In genomic region chr1:206580438-206581113, GRCh38 we compare ENCODE assay signal across 11 cellular contexts. TPM values are rescaled to one million over a fixed set of nuclear protein-coding genes. Genes with fewer than 3 reads are reported as not detected.
DNase-seq lines count a peak whose midpoint lies in the region; ATAC-seq and TF ChIP-seq lines count a peak whose summit lies in the region.
"Had no signal": no experiment of that assay in that cellular context is flagged by ENCODE, and none has a peak within 500 bp of the region (broad histone marks: within the 10 kb centered on the region; RNA-seq: fewer than 3 reads in every experiment).

No MANE protein-coding gene starts in this region.

- BruUV-seq in Calu3 (replicated peaks; lab: Mats Ljungman, UMichigan): no TSS peak

- peak overlapping the region; percentile 86 for H3K27ac ChIP-seq in CD4-positive, CD25-positive, alpha-beta regulatory T cell (ENCODE audit: insufficient read depth, low read length, poor library complexity, severe bottlenecking)

- CTCF ChIA-PET in Calu3 (lab: Charles Lee): no interaction called here

- H3K4me1 ChIP-seq in CD4-positive, CD25-positive, alpha-beta regulatory T cell (ENCODE audit: control insufficient read depth, insufficient read depth, low read length, poor library complexity, severe bottlenecking): peaks cover 83% of the 10 kb centered on the region

- ATAC-seq in CD4-positive, CD25-positive, alpha-beta regulatory T cell (ENCODE audit: low read depth in 2 of 2): no peak
- ATAC-seq in GM21825 (IDR thresholded peaks at IDR 0.05; ENCODE audit: unreplicated experiment) (peak; percentile 2), natural killer cell (peak in 2 of 3 donors; percentile 3 to 16)
- ATAC-seq in activated naive CD4-positive, alpha-beta T cell treated with anti-CD3 and anti-CD28 coated beads, Interleukin-2, amount 50 U/mL, for 72 hours: peak in 1 of 2 donors; percentile 30

- peaks cover 50% of the 10 kb centered on the region for H3K36me3 ChIP-seq in CD4-positive, CD25-positive, alpha-beta regulatory T cell (ENCODE audit: control insufficient read depth, insufficient read depth, low read length)

- H3K9me3 Mint-ChIP-seq in CD4-positive, CD25-positive, alpha-beta regulatory T cell: no peaks in the 10 kb centered on the region
- H3K9me3 Mint-ChIP-seq in activated naive CD4-positive, alpha-beta T cell treated with anti-CD3 and anti-CD28 coated beads, Interleukin-2, amount 50 U/mL, for 72 hours: no peaks in the 10 kb centered on the region
- H3K9me3 Mint-ChIP-seq in natural killer cell: no peaks in the 10 kb centered on the region
- no peaks in the 10 kb centered on the region for H3K9me3 Mint-ChIP-seq in Calu3 (ENCODE audit: low read depth, unreplicated experiment)

- peak overlapping the region; percentile 68 to 90 (median 78) for H3K4me3 Mint-ChIP-seq in CD4-positive, CD25-positive, alpha-beta regulatory T cell
- peak overlapping the region; percentile 94 for H3K4me3 Mint-ChIP-seq in natural killer cell
- H3K4me3 Mint-ChIP-seq in Calu3 (ENCODE audit: low read depth, unreplicated experiment): no peak overlapping the region

- peak overlapping the region; percentile 89 to 100 (median 93) for H3K27ac Mint-ChIP-seq in CD4-positive, CD25-positive, alpha-beta regulatory T cell
- peak overlapping the region; percentile 100 for H3K27ac Mint-ChIP-seq in activated naive CD4-positive, alpha-beta T cell treated with anti-CD3 and anti-CD28 coated beads, Interleukin-2, amount 50 U/mL, for 72 hours
- H3K27ac Mint-ChIP-seq in natural killer cell (peak overlapping the region; percentile 90 to 100), Calu3 (ENCODE audit: unreplicated experiment) (no peak overlapping the region)

- H3K27me3 Mint-ChIP-seq in CD4-positive, CD25-positive, alpha-beta regulatory T cell: no peaks in the 10 kb centered on the region
- H3K27me3 Mint-ChIP-seq in natural killer cell (ENCODE audit: low read depth in 2 of 2) (no peaks in the 10 kb centered on the region), Calu3 (ENCODE audit: unreplicated experiment) (peaks cover 11% of the 10 kb centered on the region)

- DNase-seq in CD4-positive, CD25-positive, alpha-beta regulatory T cell: no peak
- DNase-seq in activated naive CD4-positive, alpha-beta T cell treated with anti-CD3 and anti-CD28 coated beads, Interleukin-2, amount 50 U/mL, for 72 hours (ENCODE audit: low spot score in 2 of 2): no peak
- no peak for DNase-seq in natural killer cell
- no peak for DNase-seq in NCI-H2107 (lab: John Stamatoyannopoulos, UW)
- no peak for DNase-seq in DMS79 (lab: John Stamatoyannopoulos, UW)
- DNase-seq in Calu3: no peak
- DNase-seq in NCI-H2196 treated with DMSO at 0.1 percent for 48 hours (lab: John Stamatoyannopoulos, UW; ENCODE audit: unreplicated experiment): no peak
- DNase-seq: amniotic stem cell, COR-L47, NCI-H82 had no signal

- TF ChIP-seq CTCF in natural killer cell (IDR thresholded peaks at IDR 0.05) (no peak), Calu3 (IDR thresholded peaks at IDR 0.05; ENCODE audit: unreplicated experiment) (no peak)

- no peaks in the 10 kb centered on the region for H3K9me3 ChIP-seq in CD4-positive, CD25-positive, alpha-beta regulatory T cell (ENCODE audit: control insufficient read depth in 2 of 2, low read length in 2 of 2)

- H3K27me3 ChIP-seq in CD4-positive, CD25-positive, alpha-beta regulatory T cell (ENCODE audit: control insufficient read depth, insufficient read depth, low read length): no peaks in the 10 kb centered on the region

- H3K4me1 Mint-ChIP-seq in CD4-positive, CD25-positive, alpha-beta regulatory T cell: peaks cover 20 to 93% (median 75%) of the 10 kb centered on the region in 4 donors
- H3K4me1 Mint-ChIP-seq in natural killer cell (peaks cover 88 to 90% of the 10 kb centered on the region in 2 donors), Calu3 (ENCODE audit: low read depth, unreplicated experiment) (no peaks in the 10 kb centered on the region)

- peak overlapping the region; percentile 69 for H3K4me3 ChIP-seq in CD4-positive, CD25-positive, alpha-beta regulatory T cell (ENCODE audit: low read depth, low read length)

- H3K36me3 Mint-ChIP-seq in CD4-positive, CD25-positive, alpha-beta regulatory T cell: peaks cover 44% of the 10 kb centered on the region
- peaks cover 39 to 59% of the 10 kb centered on the region in 2 donors for H3K36me3 Mint-ChIP-seq in activated naive CD4-positive, alpha-beta T cell treated with anti-CD3 and anti-CD28 coated beads, Interleukin-2, amount 50 U/mL, for 72 hours
- H3K36me3 Mint-ChIP-seq in natural killer cell (no peaks in the 10 kb centered on the region), Calu3 (ENCODE audit: insufficient read depth, unreplicated experiment) (peaks cover 5% of the 10 kb centered on the region)

- intact Hi-C loops in natural killer cell (cut with micrococcal nuclease): loop anchor here (1.0 to 5.0 kb wide), 3 partner anchors 24 to 1293 kb away; no protein-coding TSS in a partner anchor
- intact Hi-C loops in Calu3 (cut with micrococcal nuclease; ENCODE audit: unreplicated experiment): loop anchor here (5.0 kb wide), 1 partner anchor 103 kb away; no protein-coding TSS in a partner anchor

RNA-seq across cellular contexts. Expression of gene EIF2D, which starts 31.7 kb away (rescaled TPM):
- total RNA-seq in CD4-positive, CD25-positive, alpha-beta regulatory T cell: 35.7 TPM
- polyA plus RNA-seq in CD4-positive, CD25-positive, alpha-beta regulatory T cell: 10 to 100 TPM; 21.3 to 32.6 (median 26.7) TPM
- 100 to 1,000 TPM in 1 of 2 donors, 10 to 100 TPM in 1; 87.1 to 111 TPM for total RNA-seq in activated naive CD4-positive, alpha-beta T cell treated with anti-CD3 and anti-CD28 coated beads, Interleukin-2, amount 50 U/mL, for 72 hours
- total RNA-seq in natural killer cell (10 to 100 TPM; 31.8 to 34.6 (median 32.7) TPM), Calu3 (2022) (41.8 and 45.1 TPM in 2 replicates)

RNA-seq across cellular contexts. Expression of gene DYRK3, which starts 54.8 kb away (rescaled TPM):
- 0.67 TPM for total RNA-seq in CD4-positive, CD25-positive, alpha-beta regulatory T cell
- polyA plus RNA-seq in CD4-positive, CD25-positive, alpha-beta regulatory T cell: under 1 TPM in 1 of 4 donors, not detected in 3; 0.32 TPM
- 10 to 100 TPM in 1 of 2 donors, 1 to 10 TPM in 1; 2.8 to 12.8 TPM for total RNA-seq in activated naive CD4-positive, alpha-beta T cell treated with anti-CD3 and anti-CD28 coated beads, Interleukin-2, amount 50 U/mL, for 72 hours
- under 1 TPM; 0.16 to 0.66 (median 0.43) TPM for total RNA-seq in natural killer cell
- total RNA-seq in Calu3 (2022): 7.6 and 8.0 TPM in 2 replicates

Comparison
In these comparisons a context has a peak if more than half of its experiments do, and no peak if none do; other contexts are left out.
1. ATAC-seq: peak in GM21825 (single experiment) and natural killer cell (2 of 3); none in CD4-positive, CD25-positive, alpha-beta regulatory T cell (0 of 2).